In genomic region chr4:3771167-3771809, GRCh38 we compare ENCODE assay signal across 1 cellular context.
TF ChIP-seq lines count a peak whose summit lies in the region.

No MANE protein-coding gene starts in this region.

TF ChIP-seq in H1, 55 proteins besides CTCF, POLR2A, EP300 and RAD21:
- TF ChIP-seq FOSL1 (IDR thresholded peaks at IDR 0.05; ENCODE audit: insufficient read depth, low read depth, low read length) (no peak), ASH2L (IDR thresholded peaks at IDR 0.05; ENCODE audit: low read length) (no peak), JUND (IDR thresholded peaks at IDR 0.05; ENCODE audit: low read length) (no peak), TAF1 (IDR thresholded peaks at IDR 0.05; ENCODE audit: low read depth, low read length) (no peak), POU5F1 (IDR thresholded peaks at IDR 0.05; ENCODE audit: low read depth, low read length) (no peak), PHF8 (conservative IDR thresholded peaks at IDR 0.05; ENCODE audit: low read depth, low read length) (no peak), SP2 (IDR thresholded peaks at IDR 0.05; ENCODE audit: low read length) (no peak), RBBP5 (IDR thresholded peaks at IDR 0.05; ENCODE audit: borderline replicate concordance, low read depth, low read length) (no peak)
TF ChIP-seq in H1: peak in this region for 0.
